In the genomic region with DNA sequence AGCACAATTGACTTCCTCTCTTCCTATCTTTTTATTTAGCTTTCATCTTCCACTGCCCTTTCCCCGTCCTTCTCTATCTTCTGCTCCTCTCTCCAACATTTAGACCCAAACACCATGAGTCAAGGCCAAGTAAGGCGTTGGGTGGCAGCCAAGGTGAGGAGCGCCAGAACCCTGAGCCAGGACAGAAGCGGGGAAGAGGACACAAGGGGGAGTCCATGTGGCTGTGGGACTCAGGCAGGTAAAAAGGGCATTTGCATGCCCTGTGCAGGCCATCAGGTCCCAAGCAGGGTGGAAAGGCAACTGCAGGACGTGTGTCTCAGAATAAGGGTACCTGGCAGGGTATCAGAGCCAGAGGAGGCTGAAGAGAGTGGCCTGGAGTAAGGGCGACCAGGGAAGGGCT, we compare ENCODE assay signal across 32 cellular contexts.
"Had no signal": no experiment of that assay in that cellular context is flagged by ENCODE, and none has a peak within 500 bp of the region (broad histone marks: within the 10 kb centered on the region; RNA-seq: fewer than 3 reads in every experiment).

No MANE protein-coding gene starts in this region.

- H3K4me1 Mint-ChIP-seq: activated CD4-positive, alpha-beta T cell treated with anti-CD3 and anti-CD28 coated beads for 36 hours; activated CD4-positive, alpha-beta T cell treated with anti-CD3 and anti-CD28 coated beads, Interleukin-2, amount 10 ng/mL, durations not matched to agents 24 days and 14 days; activated CD8-positive, alpha-beta memory T cell treated with anti-CD3 and anti-CD28 coated beads, Interleukin-2, amount 10 ng/mL, durations not matched to agents 7 days and 5 days; activated naive CD4-positive, alpha-beta T cell treated with anti-CD3 and anti-CD28 coated beads, Interleukin-2, amount 10 ng/mL, durations not matched to agents 7 days and 5 days; activated naive CD8-positive, alpha-beta T cell treated with anti-CD3 and anti-CD28 coated beads, Interleukin-2, amount 10 ng/mL, durations not matched to agents 7 days and 5 days; central memory CD8-positive, alpha-beta T cell had no signal

- H3K27ac Mint-ChIP-seq: activated CD4-positive, alpha-beta memory T cell treated with anti-CD3 and anti-CD28 coated beads for 36 hours; activated CD4-positive, alpha-beta T cell treated with anti-CD3 and anti-CD28 coated beads for 36 hours; activated CD4-positive, alpha-beta T cell treated with anti-CD3 and anti-CD28 coated beads, Interleukin-2, amount 10 ng/mL, durations not matched to agents 24 days and 14 days; activated CD8-positive, alpha-beta memory T cell treated with anti-CD3 and anti-CD28 coated beads, Interleukin-2, amount 10 ng/mL, durations not matched to agents 7 days and 5 days; activated CD8-positive, alpha-beta T cell treated with anti-CD3 and anti-CD28 coated beads, Interleukin-2, amount 10 ng/mL, durations not matched to agents 7 days and 5 days; activated naive CD4-positive, alpha-beta T cell treated with anti-CD3 and anti-CD28 coated beads, Interleukin-2, amount 10 ng/mL, durations not matched to agents 7 days and 5 days; activated naive CD4-positive, alpha-beta T cell treated with anti-CD3 and anti-CD28 coated beads, Interleukin-2, amount 50 U/mL, for 72 hours; activated naive CD8-positive, alpha-beta T cell treated with anti-CD3 and anti-CD28 coated beads, Interleukin-2, amount 10 ng/mL, durations not matched to agents 7 days and 5 days; activated T-helper 1 cell treated with anti-CD3 and anti-CD28 coated beads, Interleukin-12 subunit alpha, Interleukin-12 subunit beta, Interleukin-2, Interleukin-4 antibody, amounts not matched to agents 30 ng/mL and 10 ng/mL and 1 ng/mL, durations not matched to agents 14 hours and 24 hours and 36 hours; activated T-helper 2 cell treated with anti-CD3 and anti-CD28 coated beads, Interferon-gamma antibody, Interleukin-2, Interleukin-4, amounts not matched to agents 10 μg/mL and 5 μg/mL and 100 μg/mL, durations not matched to agents 14 hours and 24 hours and 36 hours; brain; effector memory CD8-positive, alpha-beta T cell had no signal

- H3K36me3 Mint-ChIP-seq: activated CD4-positive, alpha-beta memory T cell treated with anti-CD3 and anti-CD28 coated beads for 36 hours; activated CD8-positive, alpha-beta memory T cell treated with anti-CD3 and anti-CD28 coated beads, Interleukin-2, amount 10 ng/mL, durations not matched to agents 7 days and 5 days; activated naive CD4-positive, alpha-beta T cell treated with anti-CD3 and anti-CD28 coated beads, Interleukin-2, amount 10 ng/mL, durations not matched to agents 7 days and 5 days; activated naive CD4-positive, alpha-beta T cell treated with anti-CD3 and anti-CD28 coated beads, Interleukin-2, amount 50 U/mL, for 72 hours; activated naive CD8-positive, alpha-beta T cell treated with anti-CD3 and anti-CD28 coated beads, Interleukin-2, amount 10 ng/mL, durations not matched to agents 7 days and 5 days; brain had no signal

- H3K27ac ChIP-seq: ascending aorta, breast epithelium, cardiac muscle cell, coronary artery, esophagus squamous epithelium, gastroesophageal sphincter, heart right ventricle had no signal

- H3K4me1 ChIP-seq: ascending aorta, breast epithelium, esophagus squamous epithelium, gastroesophageal sphincter, heart right ventricle had no signal

- DNase-seq: activated CD4-positive, alpha-beta memory T cell treated with anti-CD3 and anti-CD28 coated beads for 36 hours; activated CD4-positive, alpha-beta T cell treated with anti-CD3 and anti-CD28 coated beads for 36 hours; activated CD4-positive, alpha-beta T cell treated with anti-CD3 and anti-CD28 coated beads, Interleukin-2, amount 10 ng/mL, durations not matched to agents 24 days and 14 days; activated CD4-positive, CD25-positive, alpha-beta regulatory T cell; activated CD4-positive, CD25-positive, alpha-beta regulatory T cell treated with anti-CD3 and anti-CD28 coated beads, Interleukin-2, amount 50 U/mL, for 72 hours; activated CD8-positive, alpha-beta memory T cell treated with anti-CD3 and anti-CD28 coated beads, Interleukin-2, amount 10 ng/mL, durations not matched to agents 7 days and 5 days; activated CD8-positive, alpha-beta memory T cell treated with anti-CD3 and anti-CD28 coated beads, Interleukin-2, amount 50 U/mL, for 4 hours; activated CD8-positive, alpha-beta T cell treated with anti-CD3 and anti-CD28 coated beads, Interleukin-2, amount 10 ng/mL, durations not matched to agents 7 days and 5 days; activated gamma-delta T cell; activated naive CD4-positive, alpha-beta T cell; activated naive CD4-positive, alpha-beta T cell treated with anti-CD3 and anti-CD28 coated beads, Interleukin-2, amount 10 ng/mL, durations not matched to agents 7 days and 5 days; activated naive CD8-positive, alpha-beta T cell treated with anti-CD3 and anti-CD28 coated beads, Interleukin-2, amount 10 ng/mL, durations not matched to agents 7 days and 5 days; activated T-cell treated with anti-CD3 and anti-CD28 coated beads, Interleukin-2, amount 50 U/mL, for 1 hour; activated T-cell treated with anti-CD3 and anti-CD28 coated beads, Interleukin-2, amount 50 U/mL, for 48 hours; dermis blood vessel endothelial cell; effector CD4-positive, alpha-beta T cell; effector memory CD8-positive, alpha-beta T cell; erythroblast; esophagus squamous epithelium; foreskin melanocyte; T-helper 2 cell had no signal

- H3K4me3 Mint-ChIP-seq: activated CD4-positive, alpha-beta memory T cell treated with anti-CD3 and anti-CD28 coated beads for 36 hours; activated CD4-positive, alpha-beta T cell treated with anti-CD3 and anti-CD28 coated beads for 36 hours; activated CD4-positive, alpha-beta T cell treated with anti-CD3 and anti-CD28 coated beads, Interleukin-2, amount 10 ng/mL, durations not matched to agents 24 days and 14 days; activated CD8-positive, alpha-beta memory T cell treated with anti-CD3 and anti-CD28 coated beads, Interleukin-2, amount 10 ng/mL, durations not matched to agents 7 days and 5 days; activated CD8-positive, alpha-beta T cell treated with anti-CD3 and anti-CD28 coated beads, Interleukin-2, amount 10 ng/mL, durations not matched to agents 7 days and 5 days; activated naive CD4-positive, alpha-beta T cell treated with anti-CD3 and anti-CD28 coated beads, Interleukin-2, amount 10 ng/mL, durations not matched to agents 7 days and 5 days; activated naive CD8-positive, alpha-beta T cell treated with anti-CD3 and anti-CD28 coated beads, Interleukin-2, amount 10 ng/mL, durations not matched to agents 7 days and 5 days; activated T-helper 1 cell treated with anti-CD3 and anti-CD28 coated beads, Interleukin-12 subunit alpha, Interleukin-12 subunit beta, Interleukin-2, Interleukin-4 antibody, amounts not matched to agents 30 ng/mL and 10 ng/mL and 1 ng/mL, durations not matched to agents 14 hours and 24 hours and 36 hours; brain; central memory CD8-positive, alpha-beta T cell; effector memory CD8-positive, alpha-beta T cell had no signal

- H3K27me3 Mint-ChIP-seq: activated CD4-positive, alpha-beta T cell treated with anti-CD3 and anti-CD28 coated beads, Interleukin-2, amount 10 ng/mL, durations not matched to agents 24 days and 14 days; activated naive CD8-positive, alpha-beta T cell treated with anti-CD3 and anti-CD28 coated beads, Interleukin-2, amount 10 ng/mL, durations not matched to agents 7 days and 5 days had no signal

- H3K4me3 ChIP-seq: ascending aorta, breast epithelium, cardiac muscle cell, coronary artery, esophagus squamous epithelium, gastroesophageal sphincter, heart right ventricle had no signal

- ATAC-seq: activated CD4-positive, alpha-beta T cell treated with anti-CD3 and anti-CD28 coated beads for 36 hours; activated CD8-positive, alpha-beta memory T cell treated with anti-CD3 and anti-CD28 coated beads, Interleukin-2, amount 10 ng/mL, durations not matched to agents 7 days and 5 days; activated CD8-positive, alpha-beta T cell treated with anti-CD3 and anti-CD28 coated beads, Interleukin-2, amount 10 ng/mL, durations not matched to agents 7 days and 5 days; activated naive CD4-positive, alpha-beta T cell treated with anti-CD3 and anti-CD28 coated beads, Interleukin-2, amount 50 U/mL, for 72 hours; effector memory CD8-positive, alpha-beta T cell; gastroesophageal sphincter; heart right ventricle had no signal

- H3K9me3 Mint-ChIP-seq: activated CD4-positive, alpha-beta memory T cell treated with anti-CD3 and anti-CD28 coated beads for 36 hours; activated CD4-positive, alpha-beta T cell treated with anti-CD3 and anti-CD28 coated beads, Interleukin-2, amount 10 ng/mL, durations not matched to agents 24 days and 14 days; activated T-helper 1 cell treated with anti-CD3 and anti-CD28 coated beads, Interleukin-12 subunit alpha, Interleukin-12 subunit beta, Interleukin-2, Interleukin-4 antibody, amounts not matched to agents 30 ng/mL and 10 ng/mL and 1 ng/mL, durations not matched to agents 14 hours and 24 hours and 36 hours; activated T-helper 2 cell treated with anti-CD3 and anti-CD28 coated beads, Interferon-gamma antibody, Interleukin-2, Interleukin-4, amounts not matched to agents 10 μg/mL and 5 μg/mL and 100 μg/mL, durations not matched to agents 14 hours and 24 hours and 36 hours; brain; central memory CD8-positive, alpha-beta T cell had no signal

- H3K36me3 ChIP-seq: ascending aorta, breast epithelium, cardiac muscle cell, esophagus squamous epithelium, gastroesophageal sphincter, heart right ventricle had no signal

- H3K9me3 ChIP-seq: ascending aorta, breast epithelium, esophagus squamous epithelium, gastroesophageal sphincter, heart right ventricle had no signal

- H3K27me3 ChIP-seq: ascending aorta, cardiac muscle cell had no signal
